ENCODE assay signal across 1 cellular context in genomic region chr6:157172088-157172768, GRCh38.
TF ChIP-seq lines count a peak whose summit lies in the region.

No MANE protein-coding gene starts in this region.

TF ChIP-seq in WTC11, 78 proteins besides CTCF, POLR2A, EP300 and RAD21 (continued from another document):
- TF ChIP-seq ARID4B (CRISPR knock-in tag; IDR thresholded peaks at IDR 0.05; ENCODE audit: borderline replicate concordance) = no peak
- TF ChIP-seq ZNF416 (CRISPR knock-in tag; IDR thresholded peaks at IDR 0.05) = no peak
- TF ChIP-seq ZNF281 (CRISPR knock-in tag; IDR thresholded peaks at IDR 0.05) = no peak
- no peak for TF ChIP-seq CREB1 (CRISPR knock-in tag; IDR thresholded peaks at IDR 0.05)
